10 cellular contexts compared by ENCODE assay signal in the genomic region with DNA sequence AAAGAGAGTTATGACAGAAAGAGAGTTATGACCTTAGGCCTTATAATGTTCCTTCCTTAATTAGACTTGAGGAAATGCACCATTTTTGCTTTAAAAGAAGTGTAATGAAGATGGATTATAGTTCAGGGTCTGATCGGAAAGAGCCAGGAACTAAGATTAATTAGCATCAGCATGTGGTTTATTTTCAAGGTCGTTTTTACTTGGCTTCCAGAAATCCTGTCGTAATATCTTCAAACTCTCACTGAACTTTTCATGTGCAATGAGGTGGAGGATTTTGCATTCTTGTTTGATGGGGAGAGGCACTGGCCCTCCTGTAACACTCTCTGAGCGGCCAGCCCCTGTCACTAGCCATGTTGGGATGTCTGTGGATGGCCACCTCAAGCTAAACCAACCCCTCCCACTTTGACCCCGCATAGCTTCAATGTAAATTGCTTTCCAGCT.
"Had no signal": no experiment of that assay in that cellular context is flagged by ENCODE, and none has a peak within 500 bp of the region (broad histone marks: within the 10 kb centered on the region; RNA-seq: fewer than 3 reads in every experiment).

No MANE protein-coding gene starts in this region.

- H3K9me3 Mint-ChIP-seq: activated naive CD4-positive, alpha-beta T cell treated with anti-CD3 and anti-CD28 coated beads, Interleukin-2, amount 50 U/mL, for 24 hours; activated T-helper 2 cell treated with anti-CD3 and anti-CD28 coated beads, Interferon-gamma antibody, Interleukin-2, Interleukin-4, amounts not matched to agents 10 μg/mL and 5 μg/mL and 100 μg/mL, durations not matched to agents 14 hours and 24 hours and 36 hours had no signal

- H3K4me3 Mint-ChIP-seq: activated naive CD4-positive, alpha-beta T cell treated with anti-CD3 and anti-CD28 coated beads, Interleukin-2, amount 50 U/mL, for 24 hours; naive thymus-derived CD8-positive, alpha-beta T cell had no signal

- H3K27ac Mint-ChIP-seq: activated naive CD4-positive, alpha-beta T cell treated with anti-CD3 and anti-CD28 coated beads, Interleukin-2, amount 50 U/mL, for 24 hours; activated T-helper 2 cell treated with anti-CD3 and anti-CD28 coated beads, Interferon-gamma antibody, Interleukin-2, Interleukin-4, amounts not matched to agents 10 μg/mL and 5 μg/mL and 100 μg/mL, durations not matched to agents 14 hours and 24 hours and 36 hours; naive thymus-derived CD8-positive, alpha-beta T cell had no signal

- DNase-seq: activated CD4-positive, alpha-beta T cell treated with anti-CD3 and anti-CD28 coated beads, Interleukin-2, amount 50 U/mL, for 1 hour; amygdala; left ventricle myocardium superior; mesenchymal stem cell; naive thymus-derived CD8-positive, alpha-beta T cell; right cardiac atrium; stimulated activated CD4-positive, alpha-beta T cell treated with anti-CD3 and anti-CD28 coated beads, Interleukin-4, amount 100 ng/mL, for 24 hours; stimulated activated naive CD4-positive, alpha-beta T cell had no signal

- H3K36me3 Mint-ChIP-seq: activated naive CD4-positive, alpha-beta T cell treated with anti-CD3 and anti-CD28 coated beads, Interleukin-2, amount 50 U/mL, for 24 hours had no signal

- ATAC-seq: left ventricle myocardium superior; naive thymus-derived CD8-positive, alpha-beta T cell; right cardiac atrium had no signal

- H3K4me1 Mint-ChIP-seq: activated naive CD4-positive, alpha-beta T cell treated with anti-CD3 and anti-CD28 coated beads, Interleukin-2, amount 50 U/mL, for 24 hours; naive thymus-derived CD8-positive, alpha-beta T cell had no signal
